ENCODE assay signal across 2 cellular contexts in the genomic region with DNA sequence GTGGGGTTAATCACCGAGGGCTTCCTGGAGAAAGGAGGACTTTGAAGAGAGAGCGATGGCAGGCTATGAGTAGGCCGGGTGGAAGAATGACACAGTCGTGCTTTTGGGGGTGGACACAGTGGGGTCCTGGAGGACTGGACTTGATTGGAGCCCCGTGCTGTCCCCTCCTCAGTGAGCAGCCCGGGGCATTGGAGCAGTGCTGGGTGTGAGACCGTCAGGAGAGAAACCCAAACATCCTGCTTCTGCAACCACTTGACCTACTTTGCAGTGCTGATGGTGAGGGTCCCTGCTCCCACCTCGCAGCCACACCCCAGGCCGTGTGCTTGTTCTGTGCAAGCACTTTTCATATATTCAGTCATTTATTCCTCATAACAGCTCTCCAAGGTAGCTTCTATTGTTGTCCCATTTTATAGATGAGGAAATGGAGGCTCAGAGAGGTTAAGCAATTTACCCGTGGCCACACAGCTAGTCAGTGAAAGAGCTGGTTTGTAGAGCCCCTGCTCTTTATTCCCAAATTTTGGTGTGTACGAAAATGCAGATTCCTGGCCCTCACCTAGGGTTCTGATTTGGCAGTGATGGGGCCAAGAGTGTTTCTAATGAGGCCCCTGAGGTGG.
A peak's percentile ranks its signal among the peaks of the same experiment; 100 is the strongest.
TF ChIP-seq lines count a peak whose summit lies in the region.

No MANE protein-coding gene starts in this region.

TF ChIP-seq in A549, 52 proteins besides CTCF, POLR2A, EP300 and RAD21:
- no peak; the same call in 1 of the 2 replicates for TF ChIP-seq KDM1A (IDR thresholded peaks at IDR 0.05; ENCODE audit: low read depth)
- peak; percentile 28 for TF ChIP-seq ZFP36 (IDR thresholded peaks at IDR 0.05; ENCODE audit: borderline replicate concordance, partially characterized antibody)

TF ChIP-seq in H1, 55 proteins besides CTCF, POLR2A, EP300 and RAD21:
- no peak for TF ChIP-seq MAFK (IDR thresholded peaks at IDR 0.05; ENCODE audit: low read depth, low read length)
- no peak for TF ChIP-seq RXRA (IDR thresholded peaks at IDR 0.05; ENCODE audit: insufficient read depth, low read depth, low read length)
- TF ChIP-seq SRF (IDR thresholded peaks at IDR 0.05; ENCODE audit: low read depth, low read length) = no peak
- TF ChIP-seq BCL11A (IDR thresholded peaks at IDR 0.05; ENCODE audit: low read depth in 2 of 2, low read length in 2 of 2) = no peak
- TF ChIP-seq RNF2 (IDR thresholded peaks at IDR 0.05; ENCODE audit: borderline replicate concordance, low read depth, low read length, missing control alignments, poor library complexity, severe bottlenecking) = no peak
- TF ChIP-seq EZH2 (IDR thresholded peaks at IDR 0.05; ENCODE audit: low read depth, low read length, severe bottlenecking) = no peak
- no peak for TF ChIP-seq SUZ12 (IDR thresholded peaks at IDR 0.05; ENCODE audit: low read length)
- TF ChIP-seq KDM1A (IDR thresholded peaks at IDR 0.05; ENCODE audit: borderline replicate concordance, low read length) = peak; percentile 70; the same call in 1 of the 2 replicates
